Comparison of ENCODE assay signal across 20 cellular contexts in genomic region chr17:79545251-79546005, GRCh38.
"Had no signal": no experiment of that assay in that cellular context is flagged by ENCODE, and none has a peak within 500 bp of the region (broad histone marks: within the 10 kb centered on the region; RNA-seq: fewer than 3 reads in every experiment).

No MANE protein-coding gene starts in this region.

- H3K27me3 ChIP-seq: ascending aorta, brain microvascular endothelial cell, neural progenitor cell, uterus had no signal

- H3K9me3 ChIP-seq: ascending aorta, gastroesophageal sphincter, heart left ventricle, lower lobe of right lung, transverse colon, uterus had no signal

- H3K4me3 ChIP-seq: ascending aorta, coronary artery, gastroesophageal sphincter, heart left ventricle, lower lobe of right lung, neural progenitor cell, transverse colon, uterus had no signal

- H3K4me1 ChIP-seq: ascending aorta, gastroesophageal sphincter, heart left ventricle, lower lobe of right lung, transverse colon, uterus had no signal

- H3K4me2 ChIP-seq: neural progenitor cell had no signal

- H3K9ac ChIP-seq: neural progenitor cell had no signal

- H3K27ac ChIP-seq: ascending aorta, brain microvascular endothelial cell, coronary artery, gastroesophageal sphincter, heart left ventricle, lower lobe of right lung, neural progenitor cell, transverse colon, uterus, WERI-Rb-1 had no signal

- H3K36me3 ChIP-seq: ascending aorta, brain microvascular endothelial cell, gastroesophageal sphincter, heart left ventricle, lower lobe of right lung, neural progenitor cell, transverse colon, uterus, WERI-Rb-1 had no signal

- DNase-seq: activated CD4-positive, alpha-beta T cell treated with anti-CD3 and anti-CD28 coated beads, Interleukin-2, amount 50 U/mL, for 4 hours; activated CD8-positive, alpha-beta memory T cell treated with anti-CD3 and anti-CD28 coated beads for 24 hours; activated CD8-positive, alpha-beta memory T cell treated with anti-CD3 and anti-CD28 coated beads, Interleukin-2, amount 50 U/mL, for 4 hours; activated T-cell treated with anti-CD3 and anti-CD28 coated beads, Interleukin-2, amount 50 U/mL, for 24 hours; brain microvascular endothelial cell; endodermal cell; heart left ventricle; lower lobe of right lung; naive B cell; stimulated activated CD4-positive, alpha-beta T cell treated with anti-CD3 and anti-CD28 coated beads, Interleukin-4, amount 100 ng/mL, for 24 hours; stimulated activated naive CD8-positive, alpha-beta T cell treated with anti-CD3 and anti-CD28 coated beads, Interleukin-15, Interleukin-2, amounts not matched to agents 100 U/mL and 50 U/mL, for 24 hours; transverse colon; uterus; WERI-Rb-1 had no signal

- ATAC-seq: activated naive CD4-positive, alpha-beta T cell treated with anti-CD3 and anti-CD28 coated beads, Interleukin-2, amount 50 U/mL, for 72 hours; activated T-helper 17 cell treated with anti-CD3 and anti-CD28 coated beads, Interleukin-2, amount 50 U/mL, for 72 hours; gastroesophageal sphincter; heart left ventricle; lower lobe of right lung; stimulated activated naive CD8-positive, alpha-beta T cell treated with anti-CD3 and anti-CD28 coated beads, Interleukin-15, Interleukin-2, amounts not matched to agents 100 U/mL and 50 U/mL, for 24 hours had no signal
